Comparison of ENCODE assay signal across 8 cellular contexts in the genomic region with DNA sequence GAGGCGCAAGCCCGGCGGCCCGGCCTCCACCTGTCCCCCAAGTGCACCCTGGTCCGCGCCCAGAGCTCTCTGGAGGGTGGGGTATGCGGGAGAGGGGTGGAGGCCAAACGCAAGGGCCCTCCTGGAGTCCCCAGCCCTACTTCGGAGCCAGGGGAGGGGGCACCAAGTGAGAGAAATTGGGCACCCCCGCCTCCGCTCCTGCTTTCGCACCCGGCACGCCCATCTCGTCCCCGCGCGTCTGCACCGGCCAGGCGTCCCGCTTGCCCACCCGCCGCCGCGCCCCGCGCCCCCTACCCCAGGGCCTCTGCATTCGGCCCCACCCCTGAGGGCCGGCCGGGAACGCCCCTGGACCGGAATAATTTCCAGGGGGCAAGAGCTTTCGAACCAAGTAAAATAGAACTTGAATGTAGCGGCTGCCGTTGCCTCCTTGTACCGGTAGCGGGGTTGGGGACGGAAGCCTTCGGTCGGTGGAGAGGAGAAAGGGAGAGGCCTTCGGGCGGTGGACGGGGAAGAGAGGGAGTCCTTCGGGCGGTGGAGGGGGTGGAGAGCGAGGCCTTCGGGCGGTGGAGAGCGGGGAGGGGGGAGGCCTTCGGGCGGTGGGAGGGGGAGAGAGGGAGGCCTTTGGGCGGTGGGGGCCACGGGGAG. TPM values are rescaled to one million over a fixed set of nuclear protein-coding genes. Genes with fewer than 3 reads are reported as not detected.
A peak's percentile ranks its signal among the peaks of the same experiment; 100 is the strongest.
DNase-seq lines count a peak whose midpoint lies in the region; ATAC-seq, FAIRE-seq and TF ChIP-seq lines count a peak whose summit lies in the region.

No MANE protein-coding gene starts in this region.

- peak overlapping the region; percentile 69 to 83 for H3K4me3 ChIP-seq in Panc1 (ENCODE audit: low read depth in 2 of 2, low read length in 2 of 2)

- peaks cover 15% of the 10 kb centered on the region for H3K4me1 ChIP-seq in Panc1 (ENCODE audit: control insufficient read depth, insufficient read depth, low read length)

- BruUV-seq in Panc1 (replicated peaks; lab: Mats Ljungman, UMichigan): TSS peak; percentile 76

- H3K27me3 ChIP-seq in Panc1 (ENCODE audit: control insufficient read depth, insufficient read depth, low read length): no peaks in the 10 kb centered on the region

- H3K27ac ChIP-seq in Panc1 (ENCODE audit: low read length): peak overlapping the region; percentile 83

- TF ChIP-seq CTCF in D721Med (IDR thresholded peaks at IDR 0.05; ENCODE audit: insufficient read depth, missing control alignments) (no peak), Panc1 (IDR thresholded peaks at IDR 0.05) (no peak)

- no peaks in the 10 kb centered on the region for H3K9me3 ChIP-seq in Panc1 (ENCODE audit: control insufficient read depth, insufficient read depth, low read depth, low read length)

- ATAC-seq in HG02571 (IDR thresholded peaks at IDR 0.05; ENCODE audit: unreplicated experiment) (peak; percentile 3), Panc1 (peak; percentile 31)

- in situ Hi-C loops in Panc1 (cut with HindIII; ENCODE audit: low pct_unique_long_range_greater_than_20kb, low sequenced_read_pairs): no loop called here
- in situ Hi-C loops in T47D (cut with HindIII; ENCODE audit: low pct_unique_long_range_greater_than_20kb, low sequenced_read_pairs): no loop called here

- POLR2A ChIA-PET in Panc1 (lab: Charles Lee): no interaction called here

- DNase-seq in D721Med (ENCODE audit: insufficient read length, low spot score) (peak; percentile 66), Panc1 (ENCODE audit: low read depth, low spot score) (no peak), T47D (ENCODE audit: low read depth in 1 of 2, low spot score in 1 of 2) (peak; percentile 68), left kidney (ENCODE audit: low read depth, low spot score) (peak; percentile 78), medulla oblongata (ENCODE audit: extremely low spot score) (no peak), dermis blood vessel endothelial cell (no peak)
- DNase-seq in stimulated activated naive CD4-positive, alpha-beta T cell treated with Interleukin-2 at 50 U/mL for 16 hours (lab: John Stamatoyannopoulos, UW): peak; percentile 42

- CTCF ChIA-PET in Panc1 (lab: Charles Lee): no interaction called here

- H3K36me3 ChIP-seq in Panc1 (ENCODE audit: control insufficient read depth, insufficient read depth, low read length): no peaks in the 10 kb centered on the region

- FAIRE-seq in D721Med (lab: Jason Lieb, UNC): no peak

- intact Hi-C loops in Panc1 (cut with micrococcal nuclease; ENCODE audit: unreplicated experiment): no loop called here

RNA-seq across cellular contexts. Expression of gene PHPT1, which starts 0.7 kb away (rescaled TPM):
- 204 TPM for total RNA-seq in Panc1 (2021; ENCODE audit: unreplicated experiment)
- 307 TPM for polyA plus RNA-seq in Panc1 (2012; ENCODE audit: insufficient read length)
- total RNA-seq in dermis blood vessel endothelial cell: 99.0 and 104 TPM in 2 replicates

RNA-seq across cellular contexts. Expression of gene MAMDC4, which starts 3.6 kb away (rescaled TPM):
- total RNA-seq in Panc1 (2021; ENCODE audit: unreplicated experiment) (6.3 TPM), dermis blood vessel endothelial cell (2.0 and 5.1 TPM in 2 replicates)
- 7.1 TPM for polyA plus RNA-seq in Panc1 (2012; ENCODE audit: insufficient read length)

RNA-seq across cellular contexts. Expression of gene AJM1, which starts 6.2 kb away (rescaled TPM):
- total RNA-seq in Panc1 (2021; ENCODE audit: unreplicated experiment): 7.2 TPM
- polyA plus RNA-seq in Panc1 (2012; ENCODE audit: insufficient read length): 11.9 TPM
- total RNA-seq in dermis blood vessel endothelial cell: 1.0 TPM in 2 replicates

RNA-seq across cellular contexts. Expression of gene EDF1, which starts 17.6 kb away (rescaled TPM):
- total RNA-seq in Panc1 (2021; ENCODE audit: unreplicated experiment) (270 TPM), dermis blood vessel endothelial cell (309 and 438 TPM in 2 replicates)
- 595 TPM for polyA plus RNA-seq in Panc1 (2012; ENCODE audit: insufficient read length)

RNA-seq across cellular contexts. Expression of gene TRAF2, which starts 37.8 kb away (rescaled TPM):
- total RNA-seq in Panc1 (2021; ENCODE audit: unreplicated experiment) (48.7 TPM), dermis blood vessel endothelial cell (20.6 and 24.2 TPM in 2 replicates)
- 43.7 TPM for polyA plus RNA-seq in Panc1 (2012; ENCODE audit: insufficient read length)

Comparison
In these comparisons a context has a peak if more than half of its experiments do, and no peak if none do; other contexts are left out.
1. DNase-seq: peak in D721Med (single experiment), T47D (2 of 2), left kidney (single experiment) and stimulated activated naive CD4-positive, alpha-beta T cell treated with Interleukin-2 at 50 U/mL for 16 hours (single experiment); none in Panc1 (single experiment), medulla oblongata (single experiment) and dermis blood vessel endothelial cell (single experiment).